5 cellular contexts compared by ENCODE assay signal in genomic region chr4:136357556-136357955, GRCh38.
TF ChIP-seq lines count a peak whose summit lies in the region.

No MANE protein-coding gene starts in this region.

TF ChIP-seq in SK-N-SH treated with all-trans-retinoic acid at 6 μM for 48 hours, 23 proteins besides CTCF, POLR2A, EP300 and RAD21:
- TF ChIP-seq CSDC2 (CRISPR knock-in tag; IDR thresholded peaks at IDR 0.05) (no peak), ESRRG (CRISPR knock-in tag; IDR thresholded peaks at IDR 0.05) (no peak), ISL1 (CRISPR knock-in tag; IDR thresholded peaks at IDR 0.05) (peak; percentile 57; the same call in 1 of the 2 replicates)

TF ChIP-seq in SK-N-SH, 30 proteins besides CTCF, POLR2A, EP300 and RAD21:
- TF ChIP-seq TEAD4 (IDR thresholded peaks at IDR 0.05; ENCODE audit: borderline replicate concordance, insufficient read depth) (no peak), FOXJ3 (CRISPR knock-in tag; IDR thresholded peaks at IDR 0.05) (no peak), JUND (IDR thresholded peaks at IDR 0.05) (no peak), CHD2 (IDR thresholded peaks at IDR 0.05; ENCODE audit: low read length, partially characterized antibody) (no peak), NRF1 (IDR thresholded peaks at IDR 0.05; ENCODE audit: low read depth, low read length) (no peak), SIN3A (IDR thresholded peaks at IDR 0.05; ENCODE audit: borderline replicate concordance, low read depth, low read length) (no peak)

TF ChIP-seq in Ishikawa, 13 proteins besides CTCF, POLR2A, EP300 and RAD21:
- TF ChIP-seq NFIC (IDR thresholded peaks at IDR 0.05) (peak; percentile 73), ZBTB7A (IDR thresholded peaks at IDR 0.05; ENCODE audit: low read depth) (no peak)

TF ChIP-seq in K562, 482 proteins besides CTCF, POLR2A, EP300 and RAD21:
- TF ChIP-seq TCF7 (IDR thresholded peaks at IDR 0.05; ENCODE audit: borderline replicate concordance) (no peak), NFIX (CRISPR knock-in tag; IDR thresholded peaks at IDR 0.05; ENCODE audit: low read depth) (peak; percentile 96), NCOA4 (IDR thresholded peaks at IDR 0.05; ENCODE audit: partially characterized antibody) (no peak), SIX5 (IDR thresholded peaks at IDR 0.05; ENCODE audit: borderline replicate concordance in 1 of 2, insufficient read depth in 1 of 2, low read depth in 1 of 2, low read length in 2 of 2) (no peak), YY1 (IDR thresholded peaks at IDR 0.05; ENCODE audit: borderline replicate concordance in 1 of 3, control insufficient read depth in 1 of 3, extremely low read depth in 1 of 3, insufficient read depth in 3 of 3, insufficient read length in 1 of 3, insufficient replicate concordance in 2 of 3, low read depth in 1 of 3, low read length in 2 of 3) (no peak), CGGBP1 (CRISPR knock-in tag; IDR thresholded peaks at IDR 0.05) (no peak), RERE (CRISPR knock-in tag; IDR thresholded peaks at IDR 0.05; ENCODE audit: borderline replicate concordance) (no peak), HDGF (IDR thresholded peaks at IDR 0.05) (no peak), MLLT1 (IDR thresholded peaks at IDR 0.05) (no peak), MEIS2 (IDR thresholded peaks at IDR 0.05; ENCODE audit: partially characterized antibody) (no peak), NUFIP1 (IDR thresholded peaks at IDR 0.05; ENCODE audit: partially characterized antibody) (no peak), CREB1 (IDR thresholded peaks at IDR 0.05) (no peak), CREB1 (CRISPR knock-in tag; IDR thresholded peaks at IDR 0.05) (no peak), BMI1 (IDR thresholded peaks at IDR 0.05; ENCODE audit: low read length) (no peak), TFE3 (CRISPR knock-in tag; IDR thresholded peaks at IDR 0.05) (no peak), NFIC (IDR thresholded peaks at IDR 0.05) (peak; percentile 97), ZFP36 (IDR thresholded peaks at IDR 0.05; ENCODE audit: low read depth, low read length, partially characterized antibody) (no peak), ZNF324 (CRISPR knock-in tag; IDR thresholded peaks at IDR 0.05) (no peak)

TF ChIP-seq in endothelial cell of umbilical vein, 7 proteins besides CTCF, POLR2A, EP300 and RAD21:
- TF ChIP-seq MAX (IDR thresholded peaks at IDR 0.05; ENCODE audit: insufficient read depth, insufficient read length) (no peak), MYC (IDR thresholded peaks at IDR 0.05; ENCODE audit: low read depth, low read length) (no peak), FOS (IDR thresholded peaks at IDR 0.05; ENCODE audit: borderline replicate concordance, insufficient read depth, low read length) (no peak), EZH2 (IDR thresholded peaks at IDR 0.05; ENCODE audit: borderline replicate concordance, low read depth, low read length, severe bottlenecking) (no peak), POLR2AphosphoS5 (IDR thresholded peaks at IDR 0.05; ENCODE audit: insufficient read depth, low read depth, low read length) (no peak), JUN (IDR thresholded peaks at IDR 0.05; ENCODE audit: borderline replicate concordance, insufficient read depth, insufficient read length, low read depth) (no peak), GATA2 (IDR thresholded peaks at IDR 0.05; ENCODE audit: insufficient read depth, insufficient read length, low read depth, low read length) (no peak)
